Comparison of ENCODE assay signal across 25 cellular contexts in genomic region chr9:114406441-114406840, GRCh38.
"Had no signal": no experiment of that assay in that cellular context is flagged by ENCODE, and none has a peak within 500 bp of the region (broad histone marks: within the 10 kb centered on the region; RNA-seq: fewer than 3 reads in every experiment).

No MANE protein-coding gene starts in this region.

- H3K27ac Mint-ChIP-seq: mesothelial cell of epicardium, progenitor cell of endocrine pancreas had no signal

- H3K36me3 Mint-ChIP-seq: immature natural killer cell, memory B cell, natural killer cell had no signal

- H3K27me3 Mint-ChIP-seq: memory B cell; stimulated activated memory B cell treated with anti-CD40 and anti-IgM and Interleukin-4, amounts not matched to agents 10 μg/mL and 1 μg/mL and 100 μg/mL, for 72 hours had no signal

- H3K4me3 Mint-ChIP-seq: immature natural killer cell; memory B cell; mesothelial cell of epicardium; natural killer cell; neural crest cell; stimulated activated memory B cell treated with anti-CD40 and anti-IgM and Interleukin-4, amounts not matched to agents 10 μg/mL and 1 μg/mL and 100 μg/mL, for 72 hours had no signal

- H3K9me3 Mint-ChIP-seq: immature natural killer cell; memory B cell; mesothelial cell of epicardium; natural killer cell; neural crest cell; stimulated activated memory B cell treated with anti-CD40 and anti-IgM and Interleukin-4, amounts not matched to agents 10 μg/mL and 1 μg/mL and 100 μg/mL, for 72 hours had no signal

- H3K27me3 ChIP-seq: esophagus muscularis mucosa, gastrocnemius medialis, pancreas, suprapubic skin, thyroid gland, upper lobe of left lung, uterus had no signal

- DNase-seq: effector CD8-positive, alpha-beta T cell; gastrocnemius medialis; heart right ventricle; immature natural killer cell; left cardiac atrium; left ventricle myocardium inferior; lower lobe of right lung; natural killer cell; pancreas; right cardiac atrium; small intestine; stimulated activated CD4-positive, alpha-beta T cell treated with anti-CD3 and anti-CD28 coated beads, Interleukin-4, amount 100 ng/mL, for 1 hour; stimulated activated CD8-positive, alpha-beta memory T cell treated with anti-CD3 and anti-CD28 coated beads, Interleukin-4, amount 100 ng/mL, for 48 hours; thyroid gland; uterus had no signal

- H3K27ac ChIP-seq: coronary artery, epithelial cell of prostate, esophagus muscularis mucosa, gastrocnemius medialis, heart right ventricle, left ventricle myocardium inferior, lower lobe of right lung, pancreas, suprapubic skin, thyroid gland, upper lobe of left lung, uterus had no signal
